In the genomic region with DNA sequence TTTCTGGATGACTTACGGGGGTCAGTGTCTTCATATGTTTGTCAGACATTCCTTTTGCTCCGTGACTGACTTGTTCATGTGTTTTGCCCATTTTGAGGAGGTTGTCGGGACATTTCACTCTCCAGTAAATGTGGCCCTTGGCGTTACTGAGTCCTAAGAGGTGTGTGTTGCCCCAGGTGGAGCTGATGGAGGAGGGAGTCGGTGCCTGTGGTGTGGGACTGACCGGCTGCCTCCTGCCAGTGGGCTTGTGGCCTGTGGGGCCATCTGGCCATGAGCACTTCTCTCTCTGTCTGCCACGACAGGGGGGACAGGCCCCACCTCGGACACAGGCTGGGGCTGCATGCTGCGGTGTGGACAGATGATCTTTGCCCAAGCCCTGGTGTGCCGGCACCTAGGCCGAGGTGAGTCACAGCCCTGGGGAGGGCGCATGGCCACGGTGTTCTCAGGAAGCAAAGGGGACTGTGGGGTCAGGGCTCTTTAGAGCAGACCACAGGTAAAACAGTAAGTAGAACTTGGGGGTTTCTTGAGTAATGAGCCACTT, we compare ENCODE assay signal across 1 cellular context.
TF ChIP-seq lines count a peak whose summit lies in the region.

No MANE protein-coding gene starts in this region.

TF ChIP-seq in HepG2, 621 proteins besides CTCF, POLR2A, EP300 and RAD21 (continued from another document and continues in another):
- TF ChIP-seq PTBP1 (IDR thresholded peaks at IDR 0.05; ENCODE audit: low read depth, low read length, poor library complexity, severe bottlenecking) (peak; percentile 74), ATF7-NPFF (CRISPR knock-in tag; IDR thresholded peaks at IDR 0.05; ENCODE audit: low read depth) (no peak; the same call in 1 of the 2 replicates), ZBTB1 (CRISPR knock-in tag; IDR thresholded peaks at IDR 0.05; ENCODE audit: borderline replicate concordance) (0 out of 2 replicates have a peak, but pooled peaks have one; percentile 58), MYNN (CRISPR knock-in tag; IDR thresholded peaks at IDR 0.05; ENCODE audit: low read depth) (no peak), FIP1L1 (IDR thresholded peaks at IDR 0.05; ENCODE audit: borderline replicate concordance, insufficient read depth, low read depth, low read length) (no peak), ZNF616 (CRISPR knock-in tag; IDR thresholded peaks at IDR 0.05; ENCODE audit: low read depth) (peak; percentile 42; the same call in 1 of the 2 replicates), SNAI1 (CRISPR knock-in tag; IDR thresholded peaks at IDR 0.05; ENCODE audit: borderline replicate concordance) (no peak), ZNF367 (CRISPR knock-in tag; IDR thresholded peaks at IDR 0.05; ENCODE audit: borderline replicate concordance) (no peak), ZNF451 (CRISPR knock-in tag; IDR thresholded peaks at IDR 0.05) (no peak; the same call in 1 of the 2 replicates), ELF4 (CRISPR knock-in tag; IDR thresholded peaks at IDR 0.05; ENCODE audit: borderline replicate concordance) (no peak), HNRNPL (IDR thresholded peaks at IDR 0.05; ENCODE audit: low read depth, low read length) (0 out of 2 replicates have a peak, but pooled peaks have one; percentile 28), ZNF350 (CRISPR knock-in tag; IDR thresholded peaks at IDR 0.05; ENCODE audit: borderline replicate concordance, low read depth) (peak; percentile 65), KLF13 (CRISPR knock-in tag; IDR thresholded peaks at IDR 0.05) (no peak), ZNF607 (CRISPR knock-in tag; IDR thresholded peaks at IDR 0.05; ENCODE audit: borderline replicate concordance) (peak; percentile 82; the same call in 1 of the 2 replicates), RFX3 (CRISPR knock-in tag; IDR thresholded peaks at IDR 0.05) (no peak), SMAD3 (CRISPR knock-in tag; IDR thresholded peaks at IDR 0.05) (no peak), SATB2 (CRISPR knock-in tag; IDR thresholded peaks at IDR 0.05) (no peak), ZNF234 (CRISPR knock-in tag; conservative IDR thresholded peaks at IDR 0.05) (no peak), TOPORS (CRISPR knock-in tag; IDR thresholded peaks at IDR 0.05) (no peak), NR2C2 (CRISPR knock-in tag; IDR thresholded peaks at IDR 0.05; ENCODE audit: borderline replicate concordance) (peak; percentile 71; the same call in 1 of the 2 replicates), JUND (CRISPR knock-in tag; IDR thresholded peaks at IDR 0.05) (peak; percentile 97), MTA1 (CRISPR knock-in tag; IDR thresholded peaks at IDR 0.05; ENCODE audit: borderline replicate concordance) (peak; percentile 84; the same call in 1 of the 2 replicates), DNMT1 (CRISPR knock-in tag; IDR thresholded peaks at IDR 0.05) (0 out of 2 replicates have a peak, but pooled peaks have one; percentile 39), HOXA7 (CRISPR knock-in tag; IDR thresholded peaks at IDR 0.05) (no peak), NFIB (CRISPR knock-in tag; IDR thresholded peaks at IDR 0.05; ENCODE audit: borderline replicate concordance) (no peak), HCFC1 (IDR thresholded peaks at IDR 0.05; ENCODE audit: low read depth, low read length) (no peak), ATRX (CRISPR knock-in tag; IDR thresholded peaks at IDR 0.05; ENCODE audit: borderline replicate concordance) (no peak), PLRG1 (conservative IDR thresholded peaks at IDR 0.05) (no peak), GABPB1 (CRISPR knock-in tag; IDR thresholded peaks at IDR 0.05) (peak; percentile 68), RBAK (CRISPR knock-in tag; IDR thresholded peaks at IDR 0.05) (peak; percentile 61; the same call in 1 of the 2 replicates), FOXC1 (CRISPR knock-in tag; IDR thresholded peaks at IDR 0.05; ENCODE audit: borderline replicate concordance) (no peak), ZNF569 (CRISPR knock-in tag; IDR thresholded peaks at IDR 0.05; ENCODE audit: borderline replicate concordance) (no peak), KLF11 (CRISPR knock-in tag; IDR thresholded peaks at IDR 0.05) (no peak), GLI4 (CRISPR knock-in tag; IDR thresholded peaks at IDR 0.05; ENCODE audit: borderline replicate concordance) (no peak), ZNF383 (CRISPR knock-in tag; IDR thresholded peaks at IDR 0.05; ENCODE audit: borderline replicate concordance) (no peak), GABPA (IDR thresholded peaks at IDR 0.05; ENCODE audit: low read depth, low read length) (no peak), GABPA (CRISPR knock-in tag; IDR thresholded peaks at IDR 0.05; ENCODE audit: low read depth) (0 out of 2 replicates have a peak, but pooled peaks have one; percentile 31), U2AF2 (IDR thresholded peaks at IDR 0.05; ENCODE audit: low read depth, low read length) (no peak), ZNF33B (CRISPR knock-in tag; IDR thresholded peaks at IDR 0.05) (no peak), MIXL1 (CRISPR knock-in tag; IDR thresholded peaks at IDR 0.05) (peak; percentile 76)
- TF ChIP-seq, protein P1, sequence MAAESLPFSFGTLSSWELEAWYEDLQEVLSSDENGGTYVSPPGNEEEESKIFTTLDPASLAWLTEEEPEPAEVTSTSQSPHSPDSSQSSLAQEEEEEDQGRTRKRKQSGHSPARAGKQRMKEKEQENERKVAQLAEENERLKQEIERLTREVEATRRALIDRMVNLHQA (CRISPR knock-in tag; IDR thresholded peaks at IDR 0.05), result no peak
- TF ChIP-seq, protein P2, sequence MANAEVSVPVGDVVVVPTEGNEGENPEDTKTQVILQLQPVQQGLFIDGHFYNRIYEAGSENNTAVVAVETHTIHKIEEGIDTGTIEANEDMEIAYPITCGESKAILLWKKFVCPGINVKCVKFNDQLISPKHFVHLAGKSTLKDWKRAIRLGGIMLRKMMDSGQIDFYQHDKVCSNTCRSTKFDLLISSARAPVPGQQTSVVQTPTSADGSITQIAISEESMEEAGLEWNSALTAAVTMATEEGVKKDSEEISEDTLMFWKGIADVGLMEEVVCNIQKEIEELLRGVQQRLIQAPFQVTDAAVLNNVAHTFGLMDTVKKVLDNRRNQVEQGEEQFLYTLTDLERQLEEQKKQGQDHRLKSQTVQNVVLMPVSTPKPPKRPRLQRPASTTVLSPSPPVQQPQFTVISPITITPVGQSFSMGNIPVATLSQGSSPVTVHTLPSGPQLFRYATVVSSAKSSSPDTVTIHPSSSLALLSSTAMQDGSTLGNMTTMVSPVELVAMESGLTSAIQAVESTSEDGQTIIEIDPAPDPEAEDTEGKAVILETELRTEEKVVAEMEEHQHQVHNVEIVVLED (CRISPR knock-in tag; IDR thresholded peaks at IDR 0.05; ENCODE audit: borderline replicate concordance), result peak; percentile 59; the same call in 1 of the 2 replicates
- TF ChIP-seq, protein P3, sequence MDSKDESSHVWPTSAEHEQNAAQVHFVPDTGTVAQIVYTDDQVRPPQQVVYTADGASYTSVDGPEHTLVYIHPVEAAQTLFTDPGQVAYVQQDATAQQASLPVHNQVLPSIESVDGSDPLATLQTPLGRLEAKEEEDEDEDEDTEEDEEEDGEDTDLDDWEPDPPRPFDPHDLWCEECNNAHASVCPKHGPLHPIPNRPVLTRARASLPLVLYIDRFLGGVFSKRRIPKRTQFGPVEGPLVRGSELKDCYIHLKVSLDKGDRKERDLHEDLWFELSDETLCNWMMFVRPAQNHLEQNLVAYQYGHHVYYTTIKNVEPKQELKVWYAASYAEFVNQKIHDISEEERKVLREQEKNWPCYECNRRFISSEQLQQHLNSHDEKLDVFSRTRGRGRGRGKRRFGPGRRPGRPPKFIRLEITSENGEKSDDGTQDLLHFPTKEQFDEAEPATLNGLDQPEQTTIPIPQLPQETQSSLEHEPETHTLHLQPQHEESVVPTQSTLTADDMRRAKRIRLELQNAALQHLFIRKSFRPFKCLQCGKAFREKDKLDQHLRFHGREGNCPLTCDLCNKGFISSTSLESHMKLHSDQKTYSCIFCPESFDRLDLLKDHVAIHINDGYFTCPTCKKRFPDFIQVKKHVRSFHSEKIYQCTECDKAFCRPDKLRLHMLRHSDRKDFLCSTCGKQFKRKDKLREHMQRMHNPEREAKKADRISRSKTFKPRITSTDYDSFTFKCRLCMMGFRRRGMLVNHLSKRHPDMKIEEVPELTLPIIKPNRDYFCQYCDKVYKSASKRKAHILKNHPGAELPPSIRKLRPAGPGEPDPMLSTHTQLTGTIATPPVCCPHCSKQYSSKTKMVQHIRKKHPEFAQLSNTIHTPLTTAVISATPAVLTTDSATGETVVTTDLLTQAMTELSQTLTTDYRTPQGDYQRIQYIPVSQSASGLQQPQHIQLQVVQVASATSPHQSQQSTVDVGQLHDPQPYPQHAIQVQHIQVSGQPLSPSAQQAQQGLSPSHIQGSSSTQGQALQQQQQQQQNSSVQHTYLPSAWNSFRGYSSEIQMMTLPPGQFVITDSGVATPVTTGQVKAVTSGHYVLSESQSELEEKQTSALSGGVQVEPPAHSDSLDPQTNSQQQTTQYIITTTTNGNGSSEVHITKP (CRISPR knock-in tag; IDR thresholded peaks at IDR 0.05; ENCODE audit: low read depth), result peak; percentile 71; the same call in 1 of the 2 replicates
- TF ChIP-seq, protein P4, sequence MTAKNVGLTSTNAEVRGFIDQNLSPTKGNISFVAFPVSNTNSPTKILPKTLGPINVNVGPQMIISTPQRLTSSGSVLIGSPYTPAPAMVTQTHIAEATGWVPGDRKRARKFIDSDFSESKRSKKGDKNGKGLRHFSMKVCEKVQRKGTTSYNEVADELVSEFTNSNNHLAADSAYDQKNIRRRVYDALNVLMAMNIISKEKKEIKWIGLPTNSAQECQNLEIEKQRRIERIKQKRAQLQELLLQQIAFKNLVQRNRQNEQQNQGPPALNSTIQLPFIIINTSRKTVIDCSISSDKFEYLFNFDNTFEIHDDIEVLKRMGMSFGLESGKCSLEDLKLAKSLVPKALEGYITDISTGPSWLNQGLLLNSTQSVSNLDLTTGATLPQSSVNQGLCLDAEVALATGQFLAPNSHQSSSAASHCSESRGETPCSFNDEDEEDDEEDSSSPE (CRISPR knock-in tag; IDR thresholded peaks at IDR 0.05), result peak; percentile 54; the same call in 1 of the 2 replicates
- TF ChIP-seq, protein P5, sequence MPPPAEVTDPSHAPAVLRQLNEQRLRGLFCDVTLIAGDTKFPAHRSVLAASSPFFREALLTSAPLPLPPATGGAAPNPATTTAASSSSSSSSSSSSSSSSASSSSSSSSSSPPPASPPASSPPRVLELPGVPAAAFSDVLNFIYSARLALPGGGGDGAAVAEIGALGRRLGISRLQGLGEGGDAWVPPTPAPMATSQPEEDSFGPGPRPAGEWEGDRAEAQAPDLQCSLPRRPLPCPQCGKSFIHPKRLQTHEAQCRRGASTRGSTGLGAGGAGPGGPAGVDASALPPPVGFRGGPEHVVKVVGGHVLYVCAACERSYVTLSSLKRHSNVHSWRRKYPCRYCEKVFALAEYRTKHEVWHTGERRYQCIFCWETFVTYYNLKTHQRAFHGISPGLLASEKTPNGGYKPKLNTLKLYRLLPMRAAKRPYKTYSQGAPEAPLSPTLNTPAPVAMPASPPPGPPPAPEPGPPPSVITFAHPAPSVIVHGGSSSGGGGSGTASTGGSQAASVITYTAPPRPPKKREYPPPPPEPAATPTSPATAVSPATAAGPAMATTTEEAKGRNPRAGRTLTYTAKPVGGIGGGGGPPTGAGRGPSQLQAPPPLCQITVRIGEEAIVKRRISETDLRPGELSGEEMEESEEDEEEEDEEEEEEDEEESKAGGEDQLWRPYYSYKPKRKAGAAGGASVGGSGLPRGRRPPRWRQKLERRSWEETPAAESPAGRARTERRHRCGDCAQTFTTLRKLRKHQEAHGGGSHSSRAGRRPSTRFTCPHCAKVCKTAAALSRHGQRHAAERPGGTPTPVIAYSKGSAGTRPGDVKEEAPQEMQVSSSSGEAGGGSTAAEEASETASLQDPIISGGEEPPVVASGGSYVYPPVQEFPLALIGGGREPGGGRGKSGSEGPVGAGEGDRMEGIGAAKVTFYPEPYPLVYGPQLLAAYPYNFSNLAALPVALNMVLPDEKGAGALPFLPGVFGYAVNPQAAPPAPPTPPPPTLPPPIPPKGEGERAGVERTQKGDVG (CRISPR knock-in tag; IDR thresholded peaks at IDR 0.05; ENCODE audit: borderline replicate concordance), result peak; percentile 86; the same call in 1 of the 2 replicates
- TF ChIP-seq, protein P6, sequence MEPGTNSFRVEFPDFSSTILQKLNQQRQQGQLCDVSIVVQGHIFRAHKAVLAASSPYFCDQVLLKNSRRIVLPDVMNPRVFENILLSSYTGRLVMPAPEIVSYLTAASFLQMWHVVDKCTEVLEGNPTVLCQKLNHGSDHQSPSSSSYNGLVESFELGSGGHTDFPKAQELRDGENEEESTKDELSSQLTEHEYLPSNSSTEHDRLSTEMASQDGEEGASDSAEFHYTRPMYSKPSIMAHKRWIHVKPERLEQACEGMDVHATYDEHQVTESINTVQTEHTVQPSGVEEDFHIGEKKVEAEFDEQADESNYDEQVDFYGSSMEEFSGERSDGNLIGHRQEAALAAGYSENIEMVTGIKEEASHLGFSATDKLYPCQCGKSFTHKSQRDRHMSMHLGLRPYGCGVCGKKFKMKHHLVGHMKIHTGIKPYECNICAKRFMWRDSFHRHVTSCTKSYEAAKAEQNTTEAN (CRISPR knock-in tag; conservative IDR thresholded peaks at IDR 0.05), result peak; percentile 44; the same call in 1 of the 2 replicates
- TF ChIP-seq, protein P7, sequence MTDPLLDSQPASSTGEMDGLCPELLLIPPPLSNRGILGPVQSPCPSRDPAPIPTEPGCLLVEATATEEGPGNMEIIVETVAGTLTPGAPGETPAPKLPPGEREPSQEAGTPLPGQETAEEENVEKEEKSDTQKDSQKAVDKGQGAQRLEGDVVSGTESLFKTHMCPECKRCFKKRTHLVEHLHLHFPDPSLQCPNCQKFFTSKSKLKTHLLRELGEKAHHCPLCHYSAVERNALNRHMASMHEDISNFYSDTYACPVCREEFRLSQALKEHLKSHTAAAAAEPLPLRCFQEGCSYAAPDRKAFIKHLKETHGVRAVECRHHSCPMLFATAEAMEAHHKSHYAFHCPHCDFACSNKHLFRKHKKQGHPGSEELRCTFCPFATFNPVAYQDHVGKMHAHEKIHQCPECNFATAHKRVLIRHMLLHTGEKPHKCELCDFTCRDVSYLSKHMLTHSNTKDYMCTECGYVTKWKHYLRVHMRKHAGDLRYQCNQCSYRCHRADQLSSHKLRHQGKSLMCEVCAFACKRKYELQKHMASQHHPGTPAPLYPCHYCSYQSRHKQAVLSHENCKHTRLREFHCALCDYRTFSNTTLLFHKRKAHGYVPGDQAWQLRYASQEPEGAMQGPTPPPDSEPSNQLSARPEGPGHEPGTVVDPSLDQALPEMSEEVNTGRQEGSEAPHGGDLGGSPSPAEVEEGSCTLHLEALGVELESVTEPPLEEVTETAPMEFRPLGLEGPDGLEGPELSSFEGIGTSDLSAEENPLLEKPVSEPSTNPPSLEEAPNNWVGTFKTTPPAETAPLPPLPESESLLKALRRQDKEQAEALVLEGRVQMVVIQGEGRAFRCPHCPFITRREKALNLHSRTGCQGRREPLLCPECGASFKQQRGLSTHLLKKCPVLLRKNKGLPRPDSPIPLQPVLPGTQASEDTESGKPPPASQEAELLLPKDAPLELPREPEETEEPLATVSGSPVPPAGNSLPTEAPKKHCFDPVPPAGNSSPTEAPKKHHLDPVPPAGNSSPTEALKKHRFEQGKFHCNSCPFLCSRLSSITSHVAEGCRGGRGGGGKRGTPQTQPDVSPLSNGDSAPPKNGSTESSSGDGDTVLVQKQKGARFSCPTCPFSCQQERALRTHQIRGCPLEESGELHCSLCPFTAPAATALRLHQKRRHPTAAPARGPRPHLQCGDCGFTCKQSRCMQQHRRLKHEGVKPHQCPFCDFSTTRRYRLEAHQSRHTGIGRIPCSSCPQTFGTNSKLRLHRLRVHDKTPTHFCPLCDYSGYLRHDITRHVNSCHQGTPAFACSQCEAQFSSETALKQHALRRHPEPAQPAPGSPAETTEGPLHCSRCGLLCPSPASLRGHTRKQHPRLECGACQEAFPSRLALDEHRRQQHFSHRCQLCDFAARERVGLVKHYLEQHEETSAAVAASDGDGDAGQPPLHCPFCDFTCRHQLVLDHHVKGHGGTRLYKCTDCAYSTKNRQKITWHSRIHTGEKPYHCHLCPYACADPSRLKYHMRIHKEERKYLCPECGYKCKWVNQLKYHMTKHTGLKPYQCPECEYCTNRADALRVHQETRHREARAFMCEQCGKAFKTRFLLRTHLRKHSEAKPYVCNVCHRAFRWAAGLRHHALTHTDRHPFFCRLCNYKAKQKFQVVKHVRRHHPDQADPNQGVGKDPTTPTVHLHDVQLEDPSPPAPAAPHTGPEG (CRISPR knock-in tag; IDR thresholded peaks at IDR 0.05), result 0 out of 2 replicates have a peak, but pooled peaks have one; percentile 54
